ENCODE assay signal across 1 cellular context in genomic region chr15:64466408-64467116, GRCh38.
TF ChIP-seq lines count a peak whose summit lies in the region.

No MANE protein-coding gene starts in this region.

TF ChIP-seq in GM23338, 12 proteins besides CTCF, POLR2A, EP300 and RAD21 (continued from another document):
- no peak for TF ChIP-seq ZNF462 (CRISPR knock-in tag; IDR thresholded peaks at IDR 0.05)
- TF ChIP-seq POLR2AphosphoS5 (IDR thresholded peaks at IDR 0.05; ENCODE audit: low read depth): no peak
- no peak for TF ChIP-seq ETS1 (IDR thresholded peaks at IDR 0.05)
- no peak for TF ChIP-seq JUNB (IDR thresholded peaks at IDR 0.05; ENCODE audit: unreplicated experiment)
- TF ChIP-seq EZH2phosphoT487 (IDR thresholded peaks at IDR 0.05; ENCODE audit: unreplicated experiment): no peak
- TF ChIP-seq ZNF331 (CRISPR knock-in tag; IDR thresholded peaks at IDR 0.05; ENCODE audit: low read depth): no peak
- TF ChIP-seq CREB1 (CRISPR knock-in tag; IDR thresholded peaks at IDR 0.05; ENCODE audit: low read depth): no peak
- TF ChIP-seq STAT1 (IDR thresholded peaks at IDR 0.05; ENCODE audit: unreplicated experiment): no peak
- TF ChIP-seq REST (IDR thresholded peaks at IDR 0.05; ENCODE audit: unreplicated experiment): no peak
- no peak for TF ChIP-seq ZNF114 (CRISPR knock-in tag; IDR thresholded peaks at IDR 0.05)
- no peak for TF ChIP-seq EZH2 (IDR thresholded peaks at IDR 0.05; ENCODE audit: low read depth, unreplicated experiment)
